8 cellular contexts compared by ENCODE assay signal in genomic region chr9:33024966-33025571, GRCh38. TPM values are rescaled to one million over a fixed set of nuclear protein-coding genes. Genes with fewer than 3 reads are reported as not detected.
DNase-seq lines count a peak whose midpoint lies in the region; ATAC-seq, FAIRE-seq and TF ChIP-seq lines count a peak whose summit lies in the region.

Gene DNAJA1, plus strand, starts transcription at chr9:33025273. Its CDS starts 1,212 bp downstream, at chr9:33026485.

- no TSS peak for BruUV-seq in Calu3 (replicated peaks; lab: Mats Ljungman, UMichigan)

- peak; percentile 93 for ATAC-seq in GM21381 (IDR thresholded peaks at IDR 0.05; ENCODE audit: unreplicated experiment)

- H3K27ac Mint-ChIP-seq in Calu3 (ENCODE audit: unreplicated experiment): peak within 1 kb of the TSS; percentile 77

- H3K4me1 Mint-ChIP-seq in Calu3 (ENCODE audit: low read depth, unreplicated experiment): peaks cover 31% of the 10 kb centered on the region

- in situ Hi-C loops in endometrial microvascular endothelial cells (cut with HindIII; ENCODE audit: inconsistent ontology term, low pct_unique_long_range_greater_than_20kb, low sequenced_read_pairs): no loop called here

- H3K27me3 Mint-ChIP-seq in Calu3 (ENCODE audit: unreplicated experiment): no peaks in the 10 kb centered on the region

- CTCF ChIA-PET in Calu3 (lab: Charles Lee): no interaction called here

- no peaks in the 10 kb centered on the region for H3K27me3 ChIP-seq in NT2/D1 (ENCODE audit: insufficient read depth, insufficient read length)

- FAIRE-seq in HTR-8/SVneo (lab: Jason Lieb, UNC): peak; percentile 60

- peaks cover 65% of the 10 kb centered on the region for H3K36me3 Mint-ChIP-seq in Calu3 (ENCODE audit: insufficient read depth, unreplicated experiment)

- H3K9me3 ChIP-seq in NT2/D1 (ENCODE audit: insufficient read depth, low read length): no peaks in the 10 kb centered on the region

- H3K9ac ChIP-seq in NT2/D1 (ENCODE audit: insufficient read length, low read depth): peak within 1 kb of the TSS; percentile 100

- DNase-seq in Calu3: peak; percentile 91
- peak; percentile 77 for DNase-seq in HTR-8/SVneo (ENCODE audit: insufficient read length, low spot score)
- DNase-seq in NT2/D1 (ENCODE audit: low read depth, low spot score): peak; percentile 90
- DNase-seq in activated CD8-positive, alpha-beta memory T cell treated with anti-CD3 and anti-CD28 coated beads, Interleukin-2, amount 50 U/mL, for 24 hours (ENCODE audit: extremely low read depth): peak; percentile 78
- DNase-seq in midbrain (lab: John Stamatoyannopoulos, UW): peak; percentile 97
- peak; percentile 92 to 94 for DNase-seq in stimulated activated CD8-positive, alpha-beta memory T cell treated with anti-CD3 and anti-CD28 coated beads, Interleukin-15, amount 100 ng/mL, for 48 hours (ENCODE audit: low read depth in 2 of 2)

- intact Hi-C loops in Calu3 (cut with micrococcal nuclease; ENCODE audit: unreplicated experiment): no loop called here

- no peak for TF ChIP-seq CTCF in Calu3 (IDR thresholded peaks at IDR 0.05; ENCODE audit: unreplicated experiment)

- H3K4me3 ChIP-seq in NT2/D1 (ENCODE audit: insufficient read length, low read depth): peak within 1 kb of the TSS; percentile 100

- peaks cover 82% of the 10 kb centered on the region for H3K36me3 ChIP-seq in NT2/D1 (ENCODE audit: insufficient read depth, insufficient read length, low read length)

- H3K4me3 Mint-ChIP-seq in Calu3 (ENCODE audit: low read depth, unreplicated experiment): peak within 1 kb of the TSS; percentile 77

- no peaks in the 10 kb centered on the region for H3K9me3 Mint-ChIP-seq in Calu3 (ENCODE audit: low read depth, unreplicated experiment)

- H3K4me1 ChIP-seq in NT2/D1 (ENCODE audit: insufficient read depth, insufficient read length): no peaks in the 10 kb centered on the region

RNA-seq across cellular contexts. Expression of gene DNAJA1, which starts in this region (rescaled TPM):
- 186 and 194 TPM in 2 replicates for total RNA-seq in Calu3 (2022)
- total RNA-seq in endometrial microvascular endothelial cells (ENCODE audit: inconsistent ontology term): 207 TPM

Comparison
In these comparisons a context has a peak if more than half of its experiments do, and no peak if none do; other contexts are left out.
1. Peak in every context shown above with its lines: DNase-seq, ATAC-seq and H3K4me3 ChIP-seq.